ENCODE assay signal across 21 cellular contexts in genomic region chr3:46708401-46709146, GRCh38. TPM values are rescaled to one million over a fixed set of nuclear protein-coding genes. Genes with fewer than 3 reads are reported as not detected.
A peak's percentile ranks its signal among the peaks of the same experiment; 100 is the strongest.
DNase-seq lines count a peak whose midpoint lies in the region; ATAC-seq and TF ChIP-seq lines count a peak whose summit lies in the region.
"Had no signal": no experiment of that assay in that cellular context is flagged by ENCODE, and none has a peak within 500 bp of the region (broad histone marks: within the 10 kb centered on the region; RNA-seq: fewer than 3 reads in every experiment).

No MANE protein-coding gene starts in this region.

- ATAC-seq in GM21737 (IDR thresholded peaks at IDR 0.05; ENCODE audit: unreplicated experiment), result no peak
- ATAC-seq in HG03439 (IDR thresholded peaks at IDR 0.05; ENCODE audit: unreplicated experiment), result no peak
- ATAC-seq: gastroesophageal sphincter had no signal

- H3K4me3 ChIP-seq in left ventricle myocardium inferior (no peak overlapping the region), spleen (no peak overlapping the region)
- H3K4me3 ChIP-seq: esophagus squamous epithelium, gastroesophageal sphincter had no signal

- no peak for TF ChIP-seq POLR2A in spleen (IDR thresholded peaks at IDR 0.05)

- no peaks in the 10 kb centered on the region for H3K36me3 ChIP-seq in left ventricle myocardium inferior
- H3K36me3 ChIP-seq in spleen, result no peaks in the 10 kb centered on the region
- H3K36me3 ChIP-seq: esophagus squamous epithelium, gastroesophageal sphincter had no signal

- H3K4me1 Mint-ChIP-seq in activated naive CD4-positive, alpha-beta T cell treated with anti-CD3 and anti-CD28 coated beads, Interleukin-2, amount 10 ng/mL, durations not matched to agents 7 days and 5 days, result no peaks in the 10 kb centered on the region
- peaks cover 11% of the 10 kb centered on the region for H3K4me1 Mint-ChIP-seq in HFFc6 (ENCODE audit: low read depth)

- peak; percentile 16 for DNase-seq in activated naive CD4-positive, alpha-beta T cell treated with anti-CD3 and anti-CD28 coated beads, Interleukin-2, amount 10 ng/mL, durations not matched to agents 7 days and 5 days
- DNase-seq in activated naive CD4-positive, alpha-beta T cell treated with Interleukin-2 at 50 U/mL for 16 hours, result no peak
- DNase-seq in HFFc6 (no peak), left ventricle myocardium inferior (peak; percentile 13), spleen (peak; percentile 68)
- DNase-seq: activated naive CD4-positive, alpha-beta T cell; CD4-positive, CD25-positive, alpha-beta regulatory T cell; effector memory CD4-positive, alpha-beta T cell; esophagus squamous epithelium; NCI-H1105; NCI-H2081 treated with DMSO at 0.1 percent for 48 hours; NCI-H446 treated with DMSO at 0.1 percent for 48 hours; RPMI8226; stimulated activated CD4-positive, alpha-beta T cell treated with anti-CD3 and anti-CD28 coated beads, Interleukin-12 subunit alpha, Interleukin-12 subunit beta, amount 100 ng/mL, for 4 hours; stimulated activated CD8-positive, alpha-beta memory T cell treated with anti-CD3 and anti-CD28 coated beads, Interleukin-4, amount 100 ng/mL, for 48 hours; T-helper 9 cell had no signal

- peaks cover 12% of the 10 kb centered on the region for H3K4me1 ChIP-seq in left ventricle myocardium inferior
- H3K4me1 ChIP-seq in spleen, result peaks cover 0 to 13% (median 5%) of the 10 kb centered on the region in 6 donors

- no peak overlapping the region for H3K27ac Mint-ChIP-seq in activated naive CD4-positive, alpha-beta T cell treated with anti-CD3 and anti-CD28 coated beads, Interleukin-2, amount 10 ng/mL, durations not matched to agents 7 days and 5 days
- H3K27ac Mint-ChIP-seq in HFFc6, result no peak overlapping the region

- TF ChIP-seq CTCF in HFFc6 (IDR thresholded peaks at IDR 0.05) (0 out of 2 replicates have a peak, but pooled peaks have one; percentile 21), left ventricle myocardium inferior (IDR thresholded peaks at IDR 0.05; ENCODE audit: borderline replicate concordance) (no peak), spleen (IDR thresholded peaks at IDR 0.05 in 8 of 11, conservative IDR thresholded peaks at IDR 0.05 in 3 of 11) (no peak)

- H3K9me3 ChIP-seq in left ventricle myocardium inferior (replicated peaks) (no peaks in the 10 kb centered on the region), spleen (no peaks in the 10 kb centered on the region)
- H3K9me3 ChIP-seq: esophagus squamous epithelium, gastroesophageal sphincter had no signal

- H3K9me3 Mint-ChIP-seq in activated naive CD4-positive, alpha-beta T cell treated with anti-CD3 and anti-CD28 coated beads, Interleukin-2, amount 10 ng/mL, durations not matched to agents 7 days and 5 days, result no peaks in the 10 kb centered on the region
- no peaks in the 10 kb centered on the region for H3K9me3 Mint-ChIP-seq in HFFc6
- H3K9me3 Mint-ChIP-seq: CD4-positive, CD25-positive, alpha-beta regulatory T cell had no signal

- 76 to 88% (median 83%) methylated on average over 7 to 10 of the region's 10 CpGs for WGBS in spleen, 5 donors

- H3K27ac ChIP-seq in left ventricle myocardium inferior (replicated peaks) (no peak overlapping the region), spleen (no peak overlapping the region)
- H3K27ac ChIP-seq: esophagus squamous epithelium, gastroesophageal sphincter had no signal

- intact Hi-C loops in left ventricle myocardium inferior (cut with micrococcal nuclease) (loop anchor here (5.0 kb wide), 1 partner anchor 199 kb away; no protein-coding TSS in a partner anchor), spleen (cut with DNase I; ENCODE audit: low total_unique reads) (loop anchor here (5.0 kb wide), 1 partner anchor 189 kb away; no protein-coding TSS in a partner anchor)

- H3K4me3 Mint-ChIP-seq in activated naive CD4-positive, alpha-beta T cell treated with anti-CD3 and anti-CD28 coated beads, Interleukin-2, amount 10 ng/mL, durations not matched to agents 7 days and 5 days, result no peak overlapping the region
- H3K4me3 Mint-ChIP-seq in HFFc6, result no peak overlapping the region
- H3K4me3 Mint-ChIP-seq: CD4-positive, CD25-positive, alpha-beta regulatory T cell had no signal

- no peaks in the 10 kb centered on the region for H3K27me3 ChIP-seq in left ventricle myocardium inferior (ENCODE audit: low read depth)
- H3K27me3 ChIP-seq in spleen (replicated peaks in 1 of 7), result no peaks in the 10 kb centered on the region
- H3K27me3 ChIP-seq: gastroesophageal sphincter had no signal

- H3K27me3 Mint-ChIP-seq in activated naive CD4-positive, alpha-beta T cell treated with anti-CD3 and anti-CD28 coated beads, Interleukin-2, amount 10 ng/mL, durations not matched to agents 7 days and 5 days, result peaks cover 18% of the 10 kb centered on the region
- H3K27me3 Mint-ChIP-seq in HFFc6 (ENCODE audit: insufficient read depth), result peaks cover 21% of the 10 kb centered on the region

- CTCF ChIA-PET in activated naive CD4-positive, alpha-beta T cell treated with anti-CD3 and anti-CD28 coated beads, Interleukin-2, amount 10 ng/mL, durations not matched to agents 7 days and 5 days (lab: Charles Lee), result interaction anchor here (0.5 to 3.1 kb wide), 8 partner anchors 10 to 220 kb away, joined by 3 to 15 read pairs (median 4); no protein-coding TSS in a partner anchor

- H3K36me3 Mint-ChIP-seq in activated naive CD4-positive, alpha-beta T cell treated with anti-CD3 and anti-CD28 coated beads, Interleukin-2, amount 10 ng/mL, durations not matched to agents 7 days and 5 days, result no peaks in the 10 kb centered on the region
- H3K36me3 Mint-ChIP-seq in HFFc6 (ENCODE audit: low read depth), result no peaks in the 10 kb centered on the region

RNA-seq across cellular contexts. Expression of gene TMIE, which starts 7.4 kb away (rescaled TPM):
- total RNA-seq in HFFc6 (2021; fragmentation: NEBNext Ultra II Directional; extraction: Animal tissue kit (Norgen Biotek cat#: 25700)), result not detected
- 1.5 TPM for total RNA-seq in left ventricle myocardium inferior
- total RNA-seq in spleen, result 1 to 10 TPM in 2 of 7 donors, under 1 TPM in 3, not detected in 2; 0.23 to 1.6 (median 0.74) TPM
- polyA plus RNA-seq in spleen, result under 1 TPM; 0.48 to 0.77 (median 0.61) TPM

RNA-seq across cellular contexts. Expression of gene PRSS50, which starts 9.1 kb away (rescaled TPM):
- total RNA-seq in HFFc6 (2021; fragmentation: NEBNext Ultra II Directional; extraction: Animal tissue kit (Norgen Biotek cat#: 25700)), result not detected
- total RNA-seq in left ventricle myocardium inferior (0.22 TPM), spleen (under 1 TPM in 2 of 7 donors, not detected in 5; 0.14 to 0.34 TPM)
- polyA plus RNA-seq in spleen, result not detected
- total RNA-seq: astrocyte; CD4-positive, CD25-positive, alpha-beta regulatory T cell; subcutaneous adipose tissue had no signal
- polyA plus RNA-seq: CD4-positive, CD25-positive, alpha-beta regulatory T cell had no signal

RNA-seq across cellular contexts. Expression of gene ALS2CL, which starts 15.1 kb away (rescaled TPM):
- total RNA-seq in HFFc6 (2021; fragmentation: NEBNext Ultra II Directional; extraction: Animal tissue kit (Norgen Biotek cat#: 25700)), result 1 to 10 TPM; 1.7 to 3.9 (median 2.4) TPM
- 33.7 TPM for total RNA-seq in left ventricle myocardium inferior
- total RNA-seq in spleen, result 10 to 100 TPM; 16.3 to 45.7 (median 29.8) TPM
- 10 to 100 TPM in 2 of 3 donors, 1 to 10 TPM in 1; 7.9 to 61.2 (median 34.9) TPM for polyA plus RNA-seq in spleen

Comparison
In these comparisons a context has a peak if more than half of its experiments do, and no peak if none do; other contexts are left out.
1. DNase-seq: peak in activated naive CD4-positive, alpha-beta T cell treated with anti-CD3 and anti-CD28 coated beads, Interleukin-2, amount 10 ng/mL, durations not matched to agents 7 days and 5 days (single experiment), left ventricle myocardium inferior (single experiment) and spleen (single experiment); none in activated naive CD4-positive, alpha-beta T cell treated with Interleukin-2 at 50 U/mL for 16 hours (single experiment) and HFFc6 (single experiment).